In the genomic region with DNA sequence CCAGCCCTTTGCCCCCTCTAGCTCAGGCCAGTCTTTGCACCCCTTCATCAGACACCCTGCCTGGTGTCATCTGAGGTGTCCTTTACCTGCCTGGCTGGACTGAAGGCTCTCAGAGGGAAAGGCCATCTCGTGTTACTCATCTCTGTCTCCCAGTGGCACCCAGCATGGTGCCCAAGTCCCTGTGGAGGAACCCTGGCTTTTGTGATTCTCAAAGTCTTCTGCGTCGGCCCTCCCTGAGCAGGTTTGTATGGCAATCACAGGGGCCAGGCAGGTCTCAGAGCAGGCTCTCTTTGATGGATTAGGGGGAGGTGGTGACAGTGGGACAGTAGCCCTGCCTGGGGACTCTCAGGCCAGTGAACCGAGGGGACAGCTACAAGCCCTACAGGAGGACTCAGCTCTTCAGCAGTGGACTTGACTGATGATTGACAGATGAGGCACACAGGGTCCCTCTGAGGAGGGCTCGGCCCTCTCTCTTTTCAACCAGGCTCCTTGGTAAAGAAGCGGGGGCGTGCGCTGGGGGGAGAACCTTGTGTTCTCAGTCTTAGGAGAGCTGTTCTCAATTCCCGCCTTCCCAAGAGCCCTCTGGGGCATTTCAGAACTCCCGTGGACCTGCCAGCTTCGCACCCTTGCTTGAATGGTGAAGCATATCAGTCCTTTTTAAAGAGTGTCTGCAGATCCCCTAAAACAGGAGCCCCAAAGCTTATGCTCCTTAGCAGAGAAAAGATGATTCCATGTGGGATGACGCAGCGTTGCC, we compare ENCODE assay signal across 30 cellular contexts.
"Had no signal": no experiment of that assay in that cellular context is flagged by ENCODE, and none has a peak within 500 bp of the region (broad histone marks: within the 10 kb centered on the region; RNA-seq: fewer than 3 reads in every experiment).

No MANE protein-coding gene starts in this region.

- H3K27me3 ChIP-seq: ascending aorta, gastroesophageal sphincter, hepatocyte, ovary had no signal

- H3K27ac Mint-ChIP-seq: activated CD4-positive, alpha-beta memory T cell treated with anti-CD3 and anti-CD28 coated beads for 36 hours; activated naive CD4-positive, alpha-beta T cell treated with anti-CD3 and anti-CD28 coated beads, Interleukin-2, amount 10 ng/mL, durations not matched to agents 7 days and 5 days; activated naive CD8-positive, alpha-beta T cell treated with anti-CD3 and anti-CD28 coated beads, Interleukin-2, amount 10 ng/mL, durations not matched to agents 7 days and 5 days; activated T-helper 1 cell treated with anti-CD3 and anti-CD28 coated beads, Interleukin-12 subunit alpha, Interleukin-12 subunit beta, Interleukin-2, Interleukin-4 antibody, amounts not matched to agents 30 ng/mL and 10 ng/mL and 1 ng/mL, durations not matched to agents 14 hours and 24 hours and 36 hours; brain; effector memory CD8-positive, alpha-beta T cell; natural killer cell treated with Interleukin-12 subunit alpha and Interleukin-12 subunit beta and Interleukin-15 and Interleukin-18, amount 100 ng/mL, for 72 hours; stimulated activated naive CD8-positive, alpha-beta T cell treated with anti-CD3 and anti-CD28 coated beads, Interleukin-15, Interleukin-2, amounts not matched to agents 100 ng/mL and 50 ng/mL, for 24 hours; T-helper 17 cell had no signal

- H3K27ac ChIP-seq: gastroesophageal sphincter, hepatocyte, WERI-Rb-1 had no signal

- ATAC-seq: activated CD4-positive, CD25-positive, alpha-beta regulatory T cell treated with anti-CD3 and anti-CD28 coated beads, Interleukin-2, amount 50 U/mL, for 24 hours; effector memory CD8-positive, alpha-beta T cell; gastroesophageal sphincter; left colon; mucosa of descending colon; natural killer cell treated with Interleukin-12 subunit alpha and Interleukin-12 subunit beta and Interleukin-15 and Interleukin-18, amount 100 ng/mL, for 72 hours; T-helper 17 cell had no signal

- H3K4me3 ChIP-seq: ascending aorta, gastroesophageal sphincter, hepatocyte, mucosa of descending colon, ovary, psoas muscle, skin epidermis, thoracic aorta had no signal

- H3K9me3 ChIP-seq: ascending aorta, gastroesophageal sphincter, mucosa of descending colon, ovary, psoas muscle, thoracic aorta had no signal

- H3K9me3 Mint-ChIP-seq: activated CD4-positive, alpha-beta memory T cell treated with anti-CD3 and anti-CD28 coated beads for 36 hours; activated naive CD4-positive, alpha-beta T cell treated with anti-CD3 and anti-CD28 coated beads, Interleukin-2, amount 10 ng/mL, durations not matched to agents 7 days and 5 days; activated naive CD8-positive, alpha-beta T cell treated with anti-CD3 and anti-CD28 coated beads, Interleukin-2, amount 10 ng/mL, durations not matched to agents 7 days and 5 days; activated T-helper 1 cell treated with anti-CD3 and anti-CD28 coated beads, Interleukin-12 subunit alpha, Interleukin-12 subunit beta, Interleukin-2, Interleukin-4 antibody, amounts not matched to agents 30 ng/mL and 10 ng/mL and 1 ng/mL, durations not matched to agents 14 hours and 24 hours and 36 hours; effector memory CD8-positive, alpha-beta T cell; natural killer cell treated with Interleukin-12 subunit alpha and Interleukin-12 subunit beta and Interleukin-15 and Interleukin-18, amount 100 ng/mL, for 72 hours; stimulated activated naive CD8-positive, alpha-beta T cell treated with anti-CD3 and anti-CD28 coated beads, Interleukin-15, Interleukin-2, amounts not matched to agents 100 ng/mL and 50 ng/mL, for 24 hours had no signal

- FAIRE-seq: endothelial cell of umbilical vein had no signal

- H3K4me3 Mint-ChIP-seq: activated CD4-positive, alpha-beta memory T cell treated with anti-CD3 and anti-CD28 coated beads for 36 hours; activated naive CD4-positive, alpha-beta T cell treated with anti-CD3 and anti-CD28 coated beads, Interleukin-2, amount 10 ng/mL, durations not matched to agents 7 days and 5 days; activated naive CD8-positive, alpha-beta T cell treated with anti-CD3 and anti-CD28 coated beads, Interleukin-2, amount 10 ng/mL, durations not matched to agents 7 days and 5 days; activated T-helper 1 cell treated with anti-CD3 and anti-CD28 coated beads, Interleukin-12 subunit alpha, Interleukin-12 subunit beta, Interleukin-2, Interleukin-4 antibody, amounts not matched to agents 30 ng/mL and 10 ng/mL and 1 ng/mL, durations not matched to agents 14 hours and 24 hours and 36 hours; brain; effector memory CD8-positive, alpha-beta T cell; natural killer cell treated with Interleukin-12 subunit alpha and Interleukin-12 subunit beta and Interleukin-15 and Interleukin-18, amount 100 ng/mL, for 72 hours; stimulated activated naive CD8-positive, alpha-beta T cell treated with anti-CD3 and anti-CD28 coated beads, Interleukin-15, Interleukin-2, amounts not matched to agents 100 ng/mL and 50 ng/mL, for 24 hours; T-helper 17 cell had no signal

- H3K36me3 ChIP-seq: ascending aorta, gastroesophageal sphincter, ovary, thoracic aorta, WERI-Rb-1 had no signal

- H3K4me2 ChIP-seq: hepatocyte had no signal

- H3K27me3 Mint-ChIP-seq: activated CD4-positive, alpha-beta memory T cell treated with anti-CD3 and anti-CD28 coated beads for 36 hours; activated naive CD4-positive, alpha-beta T cell treated with anti-CD3 and anti-CD28 coated beads, Interleukin-2, amount 10 ng/mL, durations not matched to agents 7 days and 5 days; activated naive CD8-positive, alpha-beta T cell treated with anti-CD3 and anti-CD28 coated beads, Interleukin-2, amount 10 ng/mL, durations not matched to agents 7 days and 5 days; effector memory CD8-positive, alpha-beta T cell; natural killer cell treated with Interleukin-12 subunit alpha and Interleukin-12 subunit beta and Interleukin-15 and Interleukin-18, amount 100 ng/mL, for 72 hours; stimulated activated naive CD8-positive, alpha-beta T cell treated with anti-CD3 and anti-CD28 coated beads, Interleukin-15, Interleukin-2, amounts not matched to agents 100 ng/mL and 50 ng/mL, for 24 hours; T-helper 17 cell had no signal

- H3K79me2 ChIP-seq: hepatocyte had no signal

- H3K4me1 Mint-ChIP-seq: activated naive CD4-positive, alpha-beta T cell treated with anti-CD3 and anti-CD28 coated beads, Interleukin-2, amount 10 ng/mL, durations not matched to agents 7 days and 5 days; activated naive CD8-positive, alpha-beta T cell treated with anti-CD3 and anti-CD28 coated beads, Interleukin-2, amount 10 ng/mL, durations not matched to agents 7 days and 5 days had no signal

- H2AFZ ChIP-seq: hepatocyte had no signal

- DNase-seq: activated CD4-positive, alpha-beta memory T cell treated with anti-CD3 and anti-CD28 coated beads for 36 hours; activated CD4-positive, alpha-beta T cell treated with anti-CD3 and anti-CD28 coated beads for 48 hours; activated CD8-positive, alpha-beta memory T cell treated with anti-CD3 and anti-CD28 coated beads, Interleukin-2, amount 50 U/mL, for 4 hours; activated gamma-delta T cell; activated naive CD4-positive, alpha-beta T cell treated with anti-CD3 and anti-CD28 coated beads, Interleukin-2, amount 10 ng/mL, durations not matched to agents 7 days and 5 days; activated naive CD8-positive, alpha-beta T cell treated with anti-CD3 and anti-CD28 coated beads, Interleukin-2, amount 10 ng/mL, durations not matched to agents 7 days and 5 days; activated T-cell treated with anti-CD3 and anti-CD28 coated beads, Interleukin-2, amount 50 U/mL, for 1 hour; caudate nucleus; cortex of kidney; effector memory CD8-positive, alpha-beta T cell; left colon; mucosa of descending colon; psoas muscle; stimulated activated CD4-positive, alpha-beta T cell treated with anti-CD3 and anti-CD28 coated beads, Interleukin-12 subunit alpha, Interleukin-12 subunit beta, amount 100 ng/mL, for 4 hours; stimulated activated CD4-positive, alpha-beta T cell treated with anti-CD3 and anti-CD28 coated beads, Interleukin-4, amount 100 ng/mL, for 1 hour; T-helper 17 cell; T1000; WERI-Rb-1 had no signal

- H3K36me3 Mint-ChIP-seq: activated CD4-positive, alpha-beta memory T cell treated with anti-CD3 and anti-CD28 coated beads for 36 hours; activated naive CD4-positive, alpha-beta T cell treated with anti-CD3 and anti-CD28 coated beads, Interleukin-2, amount 10 ng/mL, durations not matched to agents 7 days and 5 days; activated naive CD8-positive, alpha-beta T cell treated with anti-CD3 and anti-CD28 coated beads, Interleukin-2, amount 10 ng/mL, durations not matched to agents 7 days and 5 days; natural killer cell treated with Interleukin-12 subunit alpha and Interleukin-12 subunit beta and Interleukin-15 and Interleukin-18, amount 100 ng/mL, for 72 hours had no signal
